ENCODE assay signal across 17 cellular contexts in genomic region chr9:977361-978116, GRCh38. TPM values are rescaled to one million over a fixed set of nuclear protein-coding genes. Genes with fewer than 3 reads are reported as not detected.
A peak's percentile ranks its signal among the peaks of the same experiment; 100 is the strongest.
DNase-seq lines count a peak whose midpoint lies in the region; ATAC-seq and TF ChIP-seq lines count a peak whose summit lies in the region.
"Had no signal": no experiment of that assay in that cellular context is flagged by ENCODE, and none has a peak within 500 bp of the region (broad histone marks: within the 10 kb centered on the region; RNA-seq: fewer than 3 reads in every experiment).

No MANE protein-coding gene starts in this region.

- H3K27ac ChIP-seq in Panc1 (ENCODE audit: low read length) = no peak overlapping the region
- H3K27ac ChIP-seq in foreskin keratinocyte = no peak overlapping the region
- no peak overlapping the region for H3K27ac ChIP-seq in trophoblast cell (ENCODE audit: low read depth, low read length)
- H3K27ac ChIP-seq: epithelial cell of prostate had no signal

- POLR2A ChIA-PET in Panc1 (lab: Charles Lee) = no interaction called here
- POLR2A ChIA-PET in naive thymus-derived CD8-positive, alpha-beta T cell (lab: Charles Lee) = no interaction called here

- TF ChIP-seq CTCF in Panc1 (IDR thresholded peaks at IDR 0.05) = no peak
- no peak for TF ChIP-seq CTCF in foreskin keratinocyte (conservative IDR thresholded peaks at IDR 0.05)

- H3K14ac ChIP-seq in trophoblast cell (ENCODE audit: low read length) = no peak overlapping the region

- peak overlapping the region; percentile 60 for H3K4me2 ChIP-seq in trophoblast cell (ENCODE audit: low read length)
- H3K4me2 ChIP-seq: SK-N-SH had no signal

- H2BK120ac ChIP-seq in trophoblast cell (ENCODE audit: insufficient read depth, low read length, poor library complexity) = no peak overlapping the region

- no peak overlapping the region for H3K18ac ChIP-seq in trophoblast cell (ENCODE audit: low read length)

- H3K9ac ChIP-seq in ES-I3 (ENCODE audit: low read depth, low read length) (peak overlapping the region; percentile 45; the same call in 1 of the 2 replicates), trophoblast cell (ENCODE audit: low read length) (no peak overlapping the region)
- H3K9ac ChIP-seq: SK-N-SH had no signal

- intact Hi-C loops in Panc1 (cut with micrococcal nuclease; ENCODE audit: unreplicated experiment) = no loop called here

- no peak overlapping the region for H3K27ac Mint-ChIP-seq in naive thymus-derived CD8-positive, alpha-beta T cell

- H3K79me2 ChIP-seq in trophoblast cell (ENCODE audit: control insufficient read depth, insufficient read depth, low read length, poor library complexity) = no peaks in the 10 kb centered on the region

- H3K9me3 ChIP-seq in ES-I3 (ENCODE audit: control insufficient read depth, insufficient read depth, low read length) = no peaks in the 10 kb centered on the region
- no peaks in the 10 kb centered on the region for H3K9me3 ChIP-seq in Panc1 (ENCODE audit: control insufficient read depth, insufficient read depth, low read depth, low read length)
- peaks cover 2% of the 10 kb centered on the region for H3K9me3 ChIP-seq in trophoblast cell (ENCODE audit: insufficient read depth, low read depth, low read length)
- H3K9me3 ChIP-seq: SK-N-SH had no signal

- H4K12ac ChIP-seq in trophoblast cell (ENCODE audit: low read depth, low read length) = no peak overlapping the region

- H3K79me1 ChIP-seq in trophoblast cell (ENCODE audit: low read length) = no peaks in the 10 kb centered on the region

- DNase-seq in Panc1 (ENCODE audit: low read depth, low spot score) = no peak
- no peak for DNase-seq in foreskin keratinocyte
- peak in 1 of 2 donors; percentile 30 for DNase-seq in trophoblast cell
- DNase-seq in T-helper 1 cell = no peak
- DNase-seq in NCI-H2171 (lab: John Stamatoyannopoulos, UW) = no peak
- DNase-seq in glomerular visceral epithelial cell (ENCODE audit: extremely low spot score) = no peak
- DNase-seq in naive thymus-derived CD8-positive, alpha-beta T cell = no peak
- DNase-seq: activated naive CD4-positive, alpha-beta T cell treated with Interleukin-2 at 50 U/mL for 16 hours; NCI-H2081 treated with DMSO at 0.1 percent for 48 hours; substantia nigra had no signal

- H3K4me1 ChIP-seq in ES-I3 (ENCODE audit: insufficient read depth, low read length) (peaks cover 3% of the 10 kb centered on the region; the same call in 1 of the 2 replicates), Panc1 (ENCODE audit: control insufficient read depth, insufficient read depth, low read length) (no peaks in the 10 kb centered on the region), foreskin keratinocyte (no peaks in the 10 kb centered on the region), trophoblast cell (ENCODE audit: control insufficient read depth in 1 of 2, insufficient read depth in 2 of 2, low read length in 2 of 2) (peaks cover 9 to 12% of the 10 kb centered on the region in 2 experiments)

- peak; percentile 42; the same call in 1 of the 2 replicates for ATAC-seq in Panc1
- ATAC-seq in foreskin keratinocyte = peak; percentile 19
- no peak for ATAC-seq in naive thymus-derived CD8-positive, alpha-beta T cell
- ATAC-seq: right cardiac atrium had no signal

- H2BK5ac ChIP-seq in trophoblast cell (ENCODE audit: low read depth, low read length, poor library complexity) = no peak overlapping the region

- peaks cover 53 to 88% (median 75%) of the 10 kb centered on the region in 5 donors for H3K27me3 Mint-ChIP-seq in naive thymus-derived CD8-positive, alpha-beta T cell

- H3K27me3 ChIP-seq in Panc1 (ENCODE audit: control insufficient read depth, insufficient read depth, low read length) (no peaks in the 10 kb centered on the region), foreskin keratinocyte (peaks cover 99% of the 10 kb centered on the region), trophoblast cell (ENCODE audit: insufficient read depth, low read length) (peaks cover 87% of the 10 kb centered on the region)

- WGBS in trophoblast cell (ENCODE audit: extremely low coverage, insufficient coverage, insufficient read length) = no CpG with 5 or more reads among the region's 51 CpGs

- H3K36me3 ChIP-seq in ES-I3 (ENCODE audit: insufficient read depth, low read length) = no peaks in the 10 kb centered on the region
- no peaks in the 10 kb centered on the region for H3K36me3 ChIP-seq in Panc1 (ENCODE audit: control insufficient read depth, insufficient read depth, low read length)
- H3K36me3 ChIP-seq in trophoblast cell (ENCODE audit: control insufficient read depth in 1 of 2, insufficient read depth in 2 of 2, low read length in 2 of 2) = no peaks in the 10 kb centered on the region

- peaks cover 0 to 3% (median 0%) of the 10 kb centered on the region in 9 donors for H3K9me3 Mint-ChIP-seq in naive thymus-derived CD8-positive, alpha-beta T cell

- H3K23ac ChIP-seq in trophoblast cell (ENCODE audit: low read length) = peak overlapping the region; percentile 95

- no peak overlapping the region for H2AFZ ChIP-seq in trophoblast cell (ENCODE audit: insufficient read depth, low read length, poor library complexity)

- no peak overlapping the region for H3K4me3 ChIP-seq in Panc1 (ENCODE audit: low read depth in 2 of 2, low read length in 2 of 2)
- peak overlapping the region; percentile 67 for H3K4me3 ChIP-seq in trophoblast cell (ENCODE audit: low read depth, low read length)

- no peak overlapping the region for H4K91ac ChIP-seq in trophoblast cell (ENCODE audit: low read depth, low read length)

- BruUV-seq in Panc1 (replicated peaks; lab: Mats Ljungman, UMichigan) = no TSS peak

- H3K4me1 Mint-ChIP-seq in naive thymus-derived CD8-positive, alpha-beta T cell = peaks cover 3 to 23% (median 20%) of the 10 kb centered on the region in 4 donors

- no peak overlapping the region for H3K4ac ChIP-seq in trophoblast cell (ENCODE audit: low read depth, low read length)

- no peak overlapping the region for H4K8ac ChIP-seq in trophoblast cell (ENCODE audit: low read depth, low read length)

- H3K4me3 Mint-ChIP-seq in naive thymus-derived CD8-positive, alpha-beta T cell = peak overlapping the region in 2 of 10 donors; percentile 10 to 26

- CTCF ChIA-PET in Panc1 (lab: Charles Lee) = interaction anchor here (1.1 kb wide), 1 partner anchor 95 kb away, joined by 3 read pairs; no protein-coding TSS in a partner anchor

- in situ Hi-C loops in Panc1 (cut with HindIII; ENCODE audit: low pct_unique_long_range_greater_than_20kb, low sequenced_read_pairs) = no loop called here

- no peak overlapping the region for H2BK12ac ChIP-seq in trophoblast cell (ENCODE audit: low read length)

- H2AK5ac ChIP-seq in trophoblast cell (ENCODE audit: low read length) = no peak overlapping the region

- H3K36me3 Mint-ChIP-seq in naive thymus-derived CD8-positive, alpha-beta T cell = peaks cover 0 to 7% (median 0%) of the 10 kb centered on the region in 3 donors

RNA-seq across cellular contexts. Expression of gene DMRT3, which starts 1.1 kb away (rescaled TPM):
- not detected for total RNA-seq in Panc1 (2021; ENCODE audit: unreplicated experiment)
- not detected for polyA plus RNA-seq in Panc1 (2012; ENCODE audit: insufficient read length)
- total RNA-seq in foreskin keratinocyte = not detected in 2 replicates
- polyA plus RNA-seq in foreskin keratinocyte = not detected in 2 replicates
- 0.65 and 0.83 TPM in 2 replicates for polyA plus RNA-seq in trophoblast cell (2013)
- total RNA-seq in naive thymus-derived CD8-positive, alpha-beta T cell = not detected
- not detected for polyA plus RNA-seq in naive thymus-derived CD8-positive, alpha-beta T cell
- total RNA-seq: astrocyte, PC-3, right cardiac atrium had no signal
- polyA plus RNA-seq: keratinocyte, right cardiac atrium, SK-N-SH had no signal

Comparison
In these comparisons a context has a peak if more than half of its experiments do, and no peak if none do; other contexts are left out.
1. ATAC-seq: peak in Panc1 (single experiment) and foreskin keratinocyte (single experiment); none in naive thymus-derived CD8-positive, alpha-beta T cell (0 of 2).